ENCODE assay signal across 35 cellular contexts in genomic region chr3:1326546-1326945, GRCh38.
"Had no signal": no experiment of that assay in that cellular context is flagged by ENCODE, and none has a peak within 500 bp of the region (broad histone marks: within the 10 kb centered on the region; RNA-seq: fewer than 3 reads in every experiment).

No MANE protein-coding gene starts in this region.

- H3K9me3 ChIP-seq: adrenal gland, body of pancreas, breast epithelium had no signal

- H3K4me3 ChIP-seq: adrenal gland, body of pancreas, breast epithelium, SK-N-MC had no signal

- H3K4me1 ChIP-seq: adrenal gland, body of pancreas, breast epithelium had no signal

- FAIRE-seq: RCC 7860 had no signal

- DNase-seq: activated CD4-positive, alpha-beta memory T cell treated with anti-CD3 and anti-CD28 coated beads, Interleukin-2, amount 10 ng/mL, durations not matched to agents 7 days and 5 days; activated CD4-positive, alpha-beta T cell treated with anti-CD3 and anti-CD28 coated beads for 1 hour; activated CD4-positive, alpha-beta T cell treated with anti-CD3 and anti-CD28 coated beads for 48 hours; activated CD4-positive, CD25-positive, alpha-beta regulatory T cell; activated CD8-positive, alpha-beta memory T cell treated with anti-CD3 and anti-CD28 coated beads for 24 hours; activated CD8-positive, alpha-beta memory T cell treated with anti-CD3 and anti-CD28 coated beads, Interleukin-2, amount 10 ng/mL, durations not matched to agents 7 days and 5 days; activated effector memory CD4-positive, alpha-beta T cell treated with anti-CD3 and anti-CD28 coated beads, Interleukin-2, amount 50 U/mL, for 16 hours; activated naive CD4-positive, alpha-beta T cell; activated T-cell treated with anti-CD3 and anti-CD28 coated beads, Interleukin-2, amount 50 U/mL, for 1 hour; activated T-cell treated with anti-CD3 and anti-CD28 coated beads, Interleukin-2, amount 50 U/mL, for 72 hours; adrenal gland; body of pancreas; MM.1S; MV-4-11; NCI-H1092 treated with DMSO at 0.1 percent for 48 hours; NCI-H1417; NCI-H146; NCI-H187; NCI-H2029 treated with DMSO at 0.1 percent for 48 hours; NCI-H2107; NCI-H2171; NCI-H2227 treated with DMSO at 0.1 percent for 48 hours; NCI-H446; NCI-H510A treated with DMSO at 0.1 percent for 48 hours; NCI-H748 treated with DMSO at 0.1 percent for 48 hours; NK-92 treated with Interleukin-12 subunit alpha and Interleukin-12 subunit beta, amount 100 ng/mL, for 24 hours; PC-3; SIG-M5; T1000; WERI-Rb-1 had no signal

- H3K36me3 ChIP-seq: adrenal gland, breast epithelium, WERI-Rb-1 had no signal

- H3K27ac ChIP-seq: adrenal gland, body of pancreas, breast epithelium, KMS-11, RWPE1, SK-N-MC, WERI-Rb-1 had no signal

- H3K27me3 ChIP-seq: adrenal gland, body of pancreas, breast epithelium had no signal
